16 cellular contexts compared by ENCODE assay signal in the genomic region with DNA sequence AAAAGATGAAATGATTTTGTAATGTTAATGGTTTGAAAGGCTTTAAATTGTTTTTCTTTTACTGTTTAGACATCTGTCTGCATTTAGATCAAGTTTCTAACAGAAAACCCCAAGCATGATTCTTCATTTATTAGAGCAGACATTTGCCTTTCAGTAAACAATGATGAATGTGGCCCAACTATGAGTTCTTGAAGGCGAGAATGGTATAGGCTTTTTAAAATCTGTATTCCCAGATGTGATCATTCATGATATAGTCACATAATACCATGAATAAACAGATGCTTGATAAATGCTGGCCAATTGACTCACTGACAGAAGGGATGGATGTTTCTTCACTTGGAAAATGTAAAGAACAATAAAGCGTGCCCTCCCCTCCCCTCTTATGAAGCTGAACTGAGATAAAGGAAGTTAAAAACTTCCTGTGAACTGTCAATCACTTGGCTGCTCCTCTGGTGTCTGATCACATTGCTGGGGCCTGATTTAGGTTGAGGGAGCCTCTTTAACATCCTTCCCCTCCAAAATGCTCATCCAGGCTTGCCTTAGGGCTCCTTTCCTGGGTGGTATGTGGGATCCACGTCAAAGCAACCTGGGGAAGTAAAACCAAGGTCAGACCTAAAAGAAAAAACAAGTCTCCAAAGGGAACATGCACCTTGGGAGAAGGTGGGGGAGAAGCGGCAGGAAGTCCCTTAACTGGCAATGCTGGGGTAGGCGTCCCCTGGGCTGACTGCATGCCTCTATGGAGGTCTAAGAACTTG.
"Had no signal": no experiment of that assay in that cellular context is flagged by ENCODE, and none has a peak within 500 bp of the region (broad histone marks: within the 10 kb centered on the region; RNA-seq: fewer than 3 reads in every experiment).

No MANE protein-coding gene starts in this region.

- H3K4me3 Mint-ChIP-seq: activated CD4-positive, alpha-beta T cell treated with anti-CD3 and anti-CD28 coated beads, Interleukin-2, amount 10 ng/mL, durations not matched to agents 24 days and 14 days; activated naive CD8-positive, alpha-beta T cell treated with anti-CD3 and anti-CD28 coated beads, Interleukin-2, amount 10 ng/mL, durations not matched to agents 7 days and 5 days; T-cell had no signal

- H3K36me3 Mint-ChIP-seq: activated naive CD8-positive, alpha-beta T cell treated with anti-CD3 and anti-CD28 coated beads, Interleukin-2, amount 10 ng/mL, durations not matched to agents 7 days and 5 days; T-cell had no signal

- H3K4me3 ChIP-seq: breast epithelium, lower lobe of right lung, upper lobe of left lung had no signal

- H3K36me3 ChIP-seq: breast epithelium, lower lobe of right lung, neutrophil, upper lobe of left lung, WERI-Rb-1 had no signal

- H3K27me3 Mint-ChIP-seq: activated CD4-positive, alpha-beta T cell treated with anti-CD3 and anti-CD28 coated beads, Interleukin-2, amount 10 ng/mL, durations not matched to agents 24 days and 14 days had no signal

- DNase-seq: activated CD4-positive, alpha-beta T cell treated with anti-CD3 and anti-CD28 coated beads, Interleukin-2, amount 10 ng/mL, durations not matched to agents 24 days and 14 days; activated gamma-delta T cell; activated naive CD8-positive, alpha-beta T cell treated with anti-CD3 and anti-CD28 coated beads, Interleukin-2, amount 10 ng/mL, durations not matched to agents 7 days and 5 days; activated T-cell treated with anti-CD3 and anti-CD28 coated beads, Interleukin-2, amount 50 U/mL, for 1 hour; anterior cingulate cortex; lower lobe of right lung; midbrain; right cardiac atrium; stimulated activated CD4-positive, alpha-beta T cell treated with anti-CD3 and anti-CD28 coated beads, Interleukin-1b, Interleukin-23, amount 100 ng/mL, for 48 hours; stimulated activated naive CD4-positive, alpha-beta T cell treated with Interleukin-2 at 50 U/mL for 16 hours; T-cell; T1000; upper lobe of left lung; WERI-Rb-1 had no signal

- H3K9me3 ChIP-seq: breast epithelium, lower lobe of right lung, neutrophil, upper lobe of left lung had no signal

- H3K27ac Mint-ChIP-seq: activated CD4-positive, alpha-beta T cell treated with anti-CD3 and anti-CD28 coated beads, Interleukin-2, amount 10 ng/mL, durations not matched to agents 24 days and 14 days; activated naive CD8-positive, alpha-beta T cell treated with anti-CD3 and anti-CD28 coated beads, Interleukin-2, amount 10 ng/mL, durations not matched to agents 7 days and 5 days had no signal

- H3K27ac ChIP-seq: breast epithelium, lower lobe of right lung, neutrophil, upper lobe of left lung, WERI-Rb-1 had no signal

- H3K4me1 ChIP-seq: breast epithelium, lower lobe of right lung had no signal

- H3K9me3 Mint-ChIP-seq: activated CD4-positive, alpha-beta T cell treated with anti-CD3 and anti-CD28 coated beads, Interleukin-2, amount 10 ng/mL, durations not matched to agents 24 days and 14 days; activated naive CD8-positive, alpha-beta T cell treated with anti-CD3 and anti-CD28 coated beads, Interleukin-2, amount 10 ng/mL, durations not matched to agents 7 days and 5 days; T-cell had no signal

- H3K27me3 ChIP-seq: breast epithelium, neutrophil, upper lobe of left lung had no signal

- ATAC-seq: lower lobe of right lung, T-cell had no signal
